16 cellular contexts compared by ENCODE assay signal in the genomic region with DNA sequence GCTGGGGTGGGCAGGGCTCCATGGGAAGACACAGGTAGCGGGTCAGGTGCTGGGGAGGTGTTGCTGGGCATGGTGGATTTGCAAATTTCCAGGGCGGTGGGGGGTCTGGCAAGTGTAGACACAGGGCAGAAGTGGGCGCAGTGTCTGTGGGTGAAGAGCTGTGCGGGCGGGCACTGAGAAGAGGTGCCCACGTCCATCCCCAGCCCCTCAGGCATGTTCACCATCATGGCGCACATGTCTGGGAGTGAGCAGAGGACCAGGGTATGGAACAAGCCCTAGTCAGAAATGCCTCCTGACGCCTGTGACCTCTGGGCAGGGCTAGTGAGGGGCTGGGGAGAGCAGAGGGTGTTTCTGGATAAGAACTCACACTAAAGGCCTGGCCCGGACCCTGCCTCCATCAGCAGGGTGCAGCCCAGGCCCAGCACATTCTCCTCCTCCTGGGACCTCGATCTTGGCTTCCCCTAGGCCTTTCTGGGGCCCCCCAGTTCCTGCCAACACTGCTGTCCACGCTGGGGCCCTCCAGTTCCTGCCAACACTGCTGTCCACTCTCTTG.
DNase-seq lines count a peak whose midpoint lies in the region; ATAC-seq and TF ChIP-seq lines count a peak whose summit lies in the region.
"Had no signal": no experiment of that assay in that cellular context is flagged by ENCODE, and none has a peak within 500 bp of the region (broad histone marks: within the 10 kb centered on the region; RNA-seq: fewer than 3 reads in every experiment).

No MANE protein-coding gene starts in this region.

- peaks cover 41% of the 10 kb centered on the region for H3K9me3 Mint-ChIP-seq in chondrocyte (ENCODE audit: low read depth)

- H3K14ac ChIP-seq in neuronal stem cell (ENCODE audit: low read length) = no peak overlapping the region

- H4K8ac ChIP-seq in neuronal stem cell (ENCODE audit: low read depth, low read length) = no peak overlapping the region

- H3K27me3 ChIP-seq in neuronal stem cell (ENCODE audit: control insufficient read depth in 3 of 3, insufficient read depth in 3 of 3, low read depth in 1 of 3, low read length in 3 of 3) (no peaks in the 10 kb centered on the region), spleen (replicated peaks in 1 of 7) (peaks cover 0 to 12% (median 0%) of the 10 kb centered on the region in 7 donors), left lung (peaks cover 0 to 6% of the 10 kb centered on the region in 2 donors)
- H3K27me3 ChIP-seq: BE2C had no signal

- no peak overlapping the region for H4K91ac ChIP-seq in neuronal stem cell (ENCODE audit: low read depth, low read length, poor library complexity)

- no peak overlapping the region for H3K4me3 Mint-ChIP-seq in chondrocyte (ENCODE audit: unreplicated experiment)
- H3K4me3 Mint-ChIP-seq: CD8-positive, alpha-beta memory T cell had no signal

- H3K4ac ChIP-seq in neuronal stem cell (ENCODE audit: low read length) = no peak overlapping the region

- H2BK12ac ChIP-seq in neuronal stem cell (ENCODE audit: low read length) = no peak overlapping the region

- DNase-seq in chondrocyte (ENCODE audit: low spot score) (peak; percentile 53), neuronal stem cell (ENCODE audit: low spot score) (no peak), spleen (peak; percentile 57), left lung (no peak), COR-L47 (lab: John Stamatoyannopoulos, UW) (no peak)
- DNase-seq: ACHN; BE2C; C1 segment of cervical spinal cord; CD4-positive, CD25-positive, alpha-beta regulatory T cell; CD8-positive, alpha-beta memory T cell had no signal

- CTCF ChIA-PET in HEK293 (lab: Yijun Ruan, JAX) = no interaction called here

- H3K4me3 ChIP-seq in HEK293 (ENCODE audit: low read depth, low read length) (no peak overlapping the region), neuronal stem cell (ENCODE audit: low read length in 2 of 2) (no peak overlapping the region), spleen (no peak overlapping the region), left lung (no peak overlapping the region)
- H3K4me3 ChIP-seq: GM23248 had no signal

- POLR2A ChIA-PET in HEK293 (lab: Yijun Ruan, JAX) = no interaction called here

- H2BK15ac ChIP-seq in neuronal stem cell (ENCODE audit: low read length) = no peak overlapping the region

- intact Hi-C loops in spleen (cut with DNase I; ENCODE audit: low total_unique reads) = no loop called here
- intact Hi-C loops in left lung (cut with DNase I) = no loop called here

- no peaks in the 10 kb centered on the region for H3K36me3 ChIP-seq in HEK293 (ENCODE audit: control insufficient read depth in 2 of 2, insufficient read depth in 1 of 2, low read length in 2 of 2)
- no peaks in the 10 kb centered on the region for H3K36me3 ChIP-seq in neuronal stem cell (replicated peaks in 1 of 2; ENCODE audit: control insufficient read depth in 2 of 2, insufficient read depth in 2 of 2, low read length in 2 of 2)
- no peaks in the 10 kb centered on the region for H3K36me3 ChIP-seq in spleen
- no peaks in the 10 kb centered on the region for H3K36me3 ChIP-seq in left lung
- H3K36me3 ChIP-seq: BE2C had no signal

- no peak for TF ChIP-seq POLR2A in spleen (IDR thresholded peaks at IDR 0.05)

- no CpG with 5 or more reads among the region's 11 CpGs for WGBS in neuronal stem cell (ENCODE audit: extremely low coverage in 2 of 2, insufficient read length in 2 of 2, insufficient replicate concordance in 1 of 2), 2 donors
- WGBS in spleen, 5 donors = 85 to 90% (median 87%) methylated on average over 10 to 11 of the region's 11 CpGs

- H3K9me3 ChIP-seq in HEK293 (ENCODE audit: control insufficient read depth, insufficient read depth, low read depth, low read length) = no peaks in the 10 kb centered on the region
- peaks cover 3 to 17% of the 10 kb centered on the region in 2 donors for H3K9me3 ChIP-seq in neuronal stem cell (replicated peaks in 1 of 2; ENCODE audit: control insufficient read depth in 2 of 2, insufficient read depth in 1 of 2, low read depth in 1 of 2, low read length in 2 of 2)
- peaks cover 0 to 63% (median 46%) of the 10 kb centered on the region in 8 donors for H3K9me3 ChIP-seq in spleen
- peaks cover 0 to 50% of the 10 kb centered on the region in 2 donors for H3K9me3 ChIP-seq in left lung
- H3K9me3 ChIP-seq: BE2C, Caco-2 had no signal

- H3K79me1 ChIP-seq in neuronal stem cell (ENCODE audit: low read depth, low read length) = no peaks in the 10 kb centered on the region

- H3K27me3 Mint-ChIP-seq in chondrocyte (ENCODE audit: low read depth) = no peaks in the 10 kb centered on the region
- H3K27me3 Mint-ChIP-seq: CD4-positive, CD25-positive, alpha-beta regulatory T cell had no signal

- no peak overlapping the region for H3K4me2 ChIP-seq in neuronal stem cell (ENCODE audit: insufficient read depth, low read length, poor library complexity, severe bottlenecking)

- H3K27ac ChIP-seq in HEK293 (ENCODE audit: extremely low read depth, low read depth, low read length) = no peak overlapping the region
- no peak overlapping the region for H3K27ac ChIP-seq in neuronal stem cell (replicated peaks; ENCODE audit: low read length)
- no peak overlapping the region for H3K27ac ChIP-seq in spleen
- no peak overlapping the region for H3K27ac ChIP-seq in left lung
- H3K27ac ChIP-seq: GM23248, HL-60 had no signal

- H2AFZ ChIP-seq in neuronal stem cell (ENCODE audit: low read length) = no peak overlapping the region
- H2AFZ ChIP-seq: GM23248 had no signal

- no peak overlapping the region for H3K27ac Mint-ChIP-seq in chondrocyte (ENCODE audit: unreplicated experiment)
- H3K27ac Mint-ChIP-seq: CD4-positive, CD25-positive, alpha-beta regulatory T cell; CD8-positive, alpha-beta memory T cell had no signal

- H2BK120ac ChIP-seq in neuronal stem cell (ENCODE audit: low read depth, low read length) = no peak overlapping the region

- no peak overlapping the region for H2BK5ac ChIP-seq in neuronal stem cell (ENCODE audit: low read length)

- peak overlapping the region; percentile 38 for H2AK5ac ChIP-seq in neuronal stem cell (ENCODE audit: low read depth, low read length)

- ATAC-seq in left lung (no peak), GM19035 (IDR thresholded peaks at IDR 0.05; ENCODE audit: unreplicated experiment) (no peak)
- ATAC-seq: HCT116 had no signal

- no peaks in the 10 kb centered on the region for H3K36me3 Mint-ChIP-seq in chondrocyte (ENCODE audit: low read depth)

- H3K4me1 ChIP-seq in HEK293 (ENCODE audit: control insufficient read depth, insufficient read depth, low read length) = no peaks in the 10 kb centered on the region
- H3K4me1 ChIP-seq in neuronal stem cell (ENCODE audit: control insufficient read depth in 2 of 2, insufficient read depth in 1 of 2, low read depth in 1 of 2, low read length in 2 of 2) = no peaks in the 10 kb centered on the region
- H3K4me1 ChIP-seq in spleen = no peaks in the 10 kb centered on the region
- H3K4me1 ChIP-seq in left lung = no peaks in the 10 kb centered on the region
- H3K4me1 ChIP-seq: BE2C, Caco-2 had no signal

- TF ChIP-seq CTCF in HEK293 (tag by site-specific recombination; IDR thresholded peaks at IDR 0.05) (no peak), chondrocyte (IDR thresholded peaks at IDR 0.05) (no peak), spleen (IDR thresholded peaks at IDR 0.05 in 8 of 11, conservative IDR thresholded peaks at IDR 0.05 in 3 of 11) (no peak), left lung (IDR thresholded peaks at IDR 0.05) (no peak)

- H3K23ac ChIP-seq in neuronal stem cell (ENCODE audit: low read depth, low read length, poor library complexity) = no peak overlapping the region

- no peaks in the 10 kb centered on the region for H3K4me1 Mint-ChIP-seq in chondrocyte (ENCODE audit: low read depth)
- H3K4me1 Mint-ChIP-seq: CD4-positive, CD25-positive, alpha-beta regulatory T cell; CD8-positive, alpha-beta memory T cell had no signal

- no peak overlapping the region for H3K18ac ChIP-seq in neuronal stem cell (ENCODE audit: low read length)

- H3K9ac ChIP-seq in neuronal stem cell (ENCODE audit: low read depth, low read length, poor library complexity) = no peak overlapping the region
- H3K9ac ChIP-seq: GM23248 had no signal

TF ChIP-seq in HEK293, 187 proteins besides CTCF, POLR2A, EP300 and RAD21:
- TF ChIP-seq, protein P1, sequence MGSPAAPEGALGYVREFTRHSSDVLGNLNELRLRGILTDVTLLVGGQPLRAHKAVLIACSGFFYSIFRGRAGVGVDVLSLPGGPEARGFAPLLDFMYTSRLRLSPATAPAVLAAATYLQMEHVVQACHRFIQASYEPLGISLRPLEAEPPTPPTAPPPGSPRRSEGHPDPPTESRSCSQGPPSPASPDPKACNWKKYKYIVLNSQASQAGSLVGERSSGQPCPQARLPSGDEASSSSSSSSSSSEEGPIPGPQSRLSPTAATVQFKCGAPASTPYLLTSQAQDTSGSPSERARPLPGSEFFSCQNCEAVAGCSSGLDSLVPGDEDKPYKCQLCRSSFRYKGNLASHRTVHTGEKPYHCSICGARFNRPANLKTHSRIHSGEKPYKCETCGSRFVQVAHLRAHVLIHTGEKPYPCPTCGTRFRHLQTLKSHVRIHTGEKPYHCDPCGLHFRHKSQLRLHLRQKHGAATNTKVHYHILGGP (tag by site-specific recombination; IDR thresholded peaks at IDR 0.05) = no peak
- TF ChIP-seq SETDB1 (IDR thresholded peaks at IDR 0.05; ENCODE audit: insufficient read length, low read length) = peak; percentile 16

Comparison
In these comparisons a context has a peak if more than half of its experiments do, and no peak if none do; other contexts are left out.
1. DNase-seq: peak in chondrocyte (single experiment) and spleen (single experiment); none in neuronal stem cell (single experiment), left lung (0 of 2) and COR-L47 (single experiment).